In the genomic region with DNA sequence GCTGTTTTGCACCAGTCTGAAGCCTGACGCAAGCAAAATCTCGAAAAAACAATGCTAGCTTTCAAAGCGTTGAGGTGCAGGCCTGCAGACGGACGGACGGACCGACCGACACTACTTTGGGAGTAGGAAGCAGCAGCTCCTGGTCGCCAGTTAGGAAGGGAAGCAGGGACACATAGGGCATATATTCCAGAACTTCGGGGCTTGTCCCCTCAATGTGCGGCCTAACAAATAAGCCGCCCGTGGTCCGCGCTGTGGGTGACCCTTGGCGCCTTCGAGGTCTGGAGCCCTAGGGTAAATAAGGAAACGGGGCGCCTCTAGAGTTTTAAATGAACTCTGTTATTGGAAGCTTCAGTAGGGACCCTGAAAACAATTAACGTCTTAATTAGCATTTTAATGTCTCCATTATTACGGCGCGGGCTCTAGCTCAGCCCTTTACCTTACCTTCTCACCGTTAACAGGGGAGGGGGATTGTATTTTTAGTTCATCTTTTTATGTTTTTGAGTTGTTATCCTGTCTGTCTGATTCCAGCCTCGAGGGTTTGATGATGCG, we compare ENCODE assay signal across 9 cellular contexts. TPM values are rescaled to one million over a fixed set of nuclear protein-coding genes. Genes with fewer than 3 reads are reported as not detected.
DNase-seq lines count a peak whose midpoint lies in the region; ATAC-seq, FAIRE-seq and TF ChIP-seq lines count a peak whose summit lies in the region.
"Had no signal": no experiment of that assay in that cellular context is flagged by ENCODE, and none has a peak within 500 bp of the region (broad histone marks: within the 10 kb centered on the region; RNA-seq: fewer than 3 reads in every experiment).

No MANE protein-coding gene starts in this region.

- no peak overlapping the region for H3K4ac ChIP-seq in mesendoderm (ENCODE audit: low read depth, low read length)

- H2BK5ac ChIP-seq in mesendoderm (ENCODE audit: low read length) = no peak overlapping the region

- H3K23ac ChIP-seq in mesendoderm (ENCODE audit: low read length) = peak overlapping the region; percentile 67

- no peak overlapping the region for H3K27ac ChIP-seq in mesendoderm (ENCODE audit: low read depth, low read length)
- H3K27ac ChIP-seq in upper lobe of right lung = peak overlapping the region; percentile 89
- H3K27ac ChIP-seq: C4-2B had no signal

- no peaks in the 10 kb centered on the region for H3K36me3 ChIP-seq in mesendoderm (ENCODE audit: control insufficient read depth, insufficient read depth, low read length)
- peaks cover 12% of the 10 kb centered on the region for H3K36me3 ChIP-seq in upper lobe of right lung

- DNase-seq in activated naive CD4-positive, alpha-beta T cell treated with anti-CD3 and anti-CD28 coated beads for 36 hours = no peak
- DNase-seq in activated naive CD4-positive, alpha-beta T cell treated with anti-CD3 and anti-CD28 coated beads, Interleukin-2, amount 50 U/mL, for 16 hours = no peak
- peak in 1 of 2 donors; percentile 39 for DNase-seq in cardiac fibroblast (ENCODE audit: low read depth in 2 of 2)
- peak; percentile 60 for DNase-seq in mesendoderm
- DNase-seq in upper lobe of right lung = no peak
- no peak for DNase-seq in RCC 7860 (ENCODE audit: low spot score)
- DNase-seq in SW 1271 (lab: John Stamatoyannopoulos, UW) = no peak

- no CpG with 5 or more reads among the region's 26 CpGs for WGBS in mesendoderm (ENCODE audit: extremely low coverage, insufficient coverage, low lambda C conversion rate)

- ATAC-seq in upper lobe of right lung (no peak), HG03521 (IDR thresholded peaks at IDR 0.05; ENCODE audit: unreplicated experiment) (no peak)

- H3K4me3 ChIP-seq in cardiac fibroblast (replicated peaks in 1 of 2; ENCODE audit: low read depth in 2 of 2, low read length in 2 of 2) (peak overlapping the region; percentile 69 to 80), mesendoderm (ENCODE audit: low read length) (peak overlapping the region; percentile 36), upper lobe of right lung (peak overlapping the region; percentile 70)

- H2BK120ac ChIP-seq in mesendoderm (ENCODE audit: low read depth, low read length) = no peak overlapping the region

- FAIRE-seq in RCC 7860 (lab: Jason Lieb, UNC) = no peak

- peak overlapping the region; percentile 72 for H3K4me2 ChIP-seq in mesendoderm (ENCODE audit: low read length)

- peak overlapping the region; percentile 42 for H3K18ac ChIP-seq in mesendoderm (ENCODE audit: low read length)

- H3K4me1 Mint-ChIP-seq in activated naive CD4-positive, alpha-beta T cell treated with anti-CD3 and anti-CD28 coated beads for 36 hours (ENCODE audit: low read depth) = peaks cover 19% of the 10 kb centered on the region

- no peaks in the 10 kb centered on the region for H3K79me2 ChIP-seq in mesendoderm (ENCODE audit: control insufficient read depth, insufficient read depth, low read length)

- peaks cover 24% of the 10 kb centered on the region for H3K27me3 ChIP-seq in mesendoderm (ENCODE audit: insufficient read depth, low read length, poor library complexity)
- peaks cover 10% of the 10 kb centered on the region for H3K27me3 ChIP-seq in upper lobe of right lung

- no peak overlapping the region for H3K27ac Mint-ChIP-seq in activated naive CD4-positive, alpha-beta T cell treated with anti-CD3 and anti-CD28 coated beads for 36 hours

- no peak overlapping the region for H4K5ac ChIP-seq in mesendoderm (ENCODE audit: low read length)

- H4K8ac ChIP-seq in mesendoderm (ENCODE audit: low read depth, low read length) = no peak overlapping the region

- no peak overlapping the region for H2BK15ac ChIP-seq in mesendoderm (replicated peaks; ENCODE audit: low read depth)

- TF ChIP-seq CTCF in cardiac fibroblast (IDR thresholded peaks at IDR 0.05; ENCODE audit: low read depth, low read length) (no peak), upper lobe of right lung (IDR thresholded peaks at IDR 0.05) (no peak)

- no peaks in the 10 kb centered on the region for H3K79me1 ChIP-seq in mesendoderm (ENCODE audit: low read length)

- intact Hi-C loops in activated naive CD4-positive, alpha-beta T cell treated with anti-CD3 and anti-CD28 coated beads for 36 hours (cut with micrococcal nuclease) = loop anchor here (1.0 to 10.0 kb wide), 3 partner anchors 8 to 1011 kb away; a partner anchor contains a TSS
- intact Hi-C loops in upper lobe of right lung (cut with DNase I) = no loop called here

- no peaks in the 10 kb centered on the region for H3K9me3 ChIP-seq in upper lobe of right lung

- no peak overlapping the region for H2AK5ac ChIP-seq in mesendoderm (ENCODE audit: low read length)

- H3K27me3 Mint-ChIP-seq in activated naive CD4-positive, alpha-beta T cell treated with anti-CD3 and anti-CD28 coated beads for 36 hours (ENCODE audit: low read depth) = peaks cover 60% of the 10 kb centered on the region

- CTCF ChIA-PET in activated naive CD4-positive, alpha-beta T cell treated with anti-CD3 and anti-CD28 coated beads for 36 hours (lab: Charles Lee) = interaction anchor here (0.8 to 1.1 kb wide), 3 partner anchors 11 to 151 kb away, joined by 3 to 4 read pairs (median 3); no protein-coding TSS in a partner anchor

- H3K4me1 ChIP-seq in mesendoderm (ENCODE audit: control insufficient read depth, low read depth, low read length) (no peaks in the 10 kb centered on the region), upper lobe of right lung (peaks cover 5% of the 10 kb centered on the region)

- H3K36me3 Mint-ChIP-seq in activated naive CD4-positive, alpha-beta T cell treated with anti-CD3 and anti-CD28 coated beads for 36 hours (ENCODE audit: low read depth) = no peaks in the 10 kb centered on the region

- peak overlapping the region; percentile 67 for H3K9ac ChIP-seq in mesendoderm (ENCODE audit: low read length)

- H3K56ac ChIP-seq in mesendoderm (ENCODE audit: low read length) = peak overlapping the region; percentile 73

- peak overlapping the region; percentile 57 for H3K4me3 Mint-ChIP-seq in activated naive CD4-positive, alpha-beta T cell treated with anti-CD3 and anti-CD28 coated beads for 36 hours

- no peaks in the 10 kb centered on the region for H3K9me3 Mint-ChIP-seq in activated naive CD4-positive, alpha-beta T cell treated with anti-CD3 and anti-CD28 coated beads for 36 hours

RNA-seq across cellular contexts. Expression of a gene that starts 1.4 kb away (rescaled TPM):
- total RNA-seq in activated naive CD4-positive, alpha-beta T cell treated with anti-CD3 and anti-CD28 coated beads for 36 hours = under 1 TPM in 1 of 2 experiments, not detected in 1; 0.15 TPM
- polyA plus RNA-seq in mesendoderm (2013, experiment 1 of 2) = 0.88 TPM
- polyA plus RNA-seq in mesendoderm (2013, experiment 2 of 2) = 0.90 TPM
- total RNA-seq in upper lobe of right lung = 12.2 TPM

Comparison
In these comparisons a context has a peak if more than half of its experiments do, and no peak if none do; other contexts are left out.
1. RNA of a gene that starts 1.4 kb away (total RNA-seq): 12.2 TPM in upper lobe of right lung (single experiment); 0.15 TPM in activated naive CD4-positive, alpha-beta T cell treated with anti-CD3 and anti-CD28 coated beads for 36 hours; every median in the first group is over 10 times any median in the second.
2. Peak in every context shown above with its lines, with median percentiles within 50 percentile points of each other: H3K4me3 ChIP-seq.